Comparison of ENCODE assay signal across 22 cellular contexts in genomic region chr7:77824636-77825035, GRCh38. TPM values are rescaled to one million over a fixed set of nuclear protein-coding genes. Genes with fewer than 3 reads are reported as not detected.
"Had no signal": no experiment of that assay in that cellular context is flagged by ENCODE, and none has a peak within 500 bp of the region (broad histone marks: within the 10 kb centered on the region; RNA-seq: fewer than 3 reads in every experiment).

No MANE protein-coding gene starts in this region.

- FAIRE-seq: kidney had no signal

- H3K27ac Mint-ChIP-seq: activated CD8-positive, alpha-beta memory T cell treated with anti-CD3 and anti-CD28 coated beads, Interleukin-2, amount 10 ng/mL, durations not matched to agents 7 days and 5 days; activated CD8-positive, alpha-beta T cell treated with anti-CD3 and anti-CD28 coated beads for 36 hours; activated naive CD8-positive, alpha-beta T cell; natural killer cell; T-helper 17 cell had no signal

- H3K4me3 ChIP-seq: adrenal gland, ascending aorta, lung, thyroid gland, upper lobe of right lung had no signal

- DNase-seq: activated CD4-positive, alpha-beta T cell treated with anti-CD3 and anti-CD28 coated beads, Interleukin-2, amount 10 ng/mL, durations not matched to agents 24 days and 14 days; activated CD8-positive, alpha-beta memory T cell treated with anti-CD3 and anti-CD28 coated beads, Interleukin-2, amount 10 ng/mL, durations not matched to agents 7 days and 5 days; activated CD8-positive, alpha-beta T cell treated with anti-CD3 and anti-CD28 coated beads for 36 hours; activated gamma-delta T cell treated with Interleukin-2 at 50 U/mL for 16 hours; activated T-cell treated with anti-CD3 and anti-CD28 coated beads for 4 hours; adrenal gland; central memory CD4-positive, alpha-beta T cell; effector memory CD4-positive, alpha-beta T cell; foreskin keratinocyte; kidney; natural killer cell; retina; stimulated activated CD4-positive, alpha-beta T cell treated with anti-CD3 and anti-CD28 coated beads, Interleukin-4, amount 100 ng/mL, for 1 hour; substantia nigra; T-helper 17 cell; thyroid gland; upper lobe of right lung had no signal

- H3K4me1 ChIP-seq: thyroid gland, upper lobe of right lung had no signal

- H3K27me3 Mint-ChIP-seq: activated CD4-positive, alpha-beta T cell treated with anti-CD3 and anti-CD28 coated beads, Interleukin-2, amount 10 ng/mL, durations not matched to agents 24 days and 14 days; activated CD8-positive, alpha-beta memory T cell treated with anti-CD3 and anti-CD28 coated beads, Interleukin-2, amount 10 ng/mL, durations not matched to agents 7 days and 5 days; activated CD8-positive, alpha-beta T cell treated with anti-CD3 and anti-CD28 coated beads for 36 hours; activated naive CD8-positive, alpha-beta T cell; stimulated activated naive CD8-positive, alpha-beta T cell treated with anti-CD3 and anti-CD28 coated beads, Interleukin-15, Interleukin-2, amounts not matched to agents 100 ng/mL and 50 ng/mL, for 24 hours; T-helper 17 cell had no signal

- ATAC-seq: activated CD8-positive, alpha-beta memory T cell treated with anti-CD3 and anti-CD28 coated beads, Interleukin-2, amount 10 ng/mL, durations not matched to agents 7 days and 5 days; activated CD8-positive, alpha-beta T cell treated with anti-CD3 and anti-CD28 coated beads for 36 hours; foreskin keratinocyte; left lobe of liver; natural killer cell; T-helper 17 cell had no signal

- H3K9me3 ChIP-seq: thyroid gland had no signal

- H3K27ac ChIP-seq: adrenal gland, ascending aorta, foreskin keratinocyte, thyroid gland, upper lobe of right lung had no signal

- H3K27me3 ChIP-seq: adrenal gland, ascending aorta, foreskin keratinocyte, thyroid gland, upper lobe of right lung had no signal

- H3K36me3 ChIP-seq: adrenal gland, thyroid gland, upper lobe of right lung had no signal

- H3K4me3 Mint-ChIP-seq: activated CD4-positive, alpha-beta T cell treated with anti-CD3 and anti-CD28 coated beads, Interleukin-2, amount 10 ng/mL, durations not matched to agents 24 days and 14 days; activated CD8-positive, alpha-beta memory T cell treated with anti-CD3 and anti-CD28 coated beads, Interleukin-2, amount 10 ng/mL, durations not matched to agents 7 days and 5 days; activated CD8-positive, alpha-beta T cell treated with anti-CD3 and anti-CD28 coated beads for 36 hours; activated naive CD8-positive, alpha-beta T cell; natural killer cell; T-helper 17 cell had no signal

RNA-seq across cellular contexts. Expression of gene TMEM60, which starts 26.4 kb away (rescaled TPM):
- total RNA-seq: ascending aorta had no signal
